In genomic region chr19:35628565-35629331, GRCh38 we compare ENCODE assay signal across 1 cellular context.
A peak's percentile ranks its signal among the peaks of the same experiment; 100 is the strongest.
TF ChIP-seq lines count a peak whose summit lies in the region.

A gene with protein sequence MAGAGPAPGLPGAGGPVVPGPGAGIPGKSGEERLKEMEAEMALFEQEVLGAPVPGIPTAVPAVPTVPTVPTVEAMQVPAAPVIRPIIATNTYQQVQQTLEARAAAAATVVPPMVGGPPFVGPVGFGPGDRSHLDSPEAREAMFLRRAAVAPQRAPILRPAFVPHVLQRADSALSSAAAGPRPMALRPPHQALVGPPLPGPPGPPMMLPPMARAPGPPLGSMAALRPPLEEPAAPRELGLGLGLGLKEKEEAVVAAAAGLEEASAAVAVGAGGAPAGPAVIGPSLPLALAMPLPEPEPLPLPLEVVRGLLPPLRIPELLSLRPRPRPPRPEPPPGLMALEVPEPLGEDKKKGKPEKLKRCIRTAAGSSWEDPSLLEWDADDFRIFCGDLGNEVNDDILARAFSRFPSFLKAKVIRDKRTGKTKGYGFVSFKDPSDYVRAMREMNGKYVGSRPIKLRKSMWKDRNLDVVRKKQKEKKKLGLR (plus strand): TSS chr19:35629036. CDS start chr19:35629154, 118 bp downstream.

TF ChIP-seq in WTC11, 78 proteins besides CTCF, POLR2A, EP300 and RAD21 (continued from another document and continues in another):
- TF ChIP-seq MYBL2 (CRISPR knock-in tag; IDR thresholded peaks at IDR 0.05) (no peak), TEAD1 (CRISPR knock-in tag; IDR thresholded peaks at IDR 0.05) (peak; percentile 68; the same call in 1 of the 2 replicates), STAT6 (CRISPR knock-in tag; conservative IDR thresholded peaks at IDR 0.05; ENCODE audit: low read depth) (no peak), GRHL2 (CRISPR knock-in tag; IDR thresholded peaks at IDR 0.05; ENCODE audit: insufficient replicate concordance, severe bottlenecking) (no peak), ZBTB21 (CRISPR knock-in tag; IDR thresholded peaks at IDR 0.05; ENCODE audit: borderline replicate concordance) (peak; percentile 94), NFATC4 (CRISPR knock-in tag; IDR thresholded peaks at IDR 0.05) (no peak), RORB (CRISPR knock-in tag; IDR thresholded peaks at IDR 0.05) (no peak), JUN (CRISPR knock-in tag; IDR thresholded peaks at IDR 0.05) (no peak), ZNF232 (CRISPR knock-in tag; IDR thresholded peaks at IDR 0.05) (no peak), SOX15 (CRISPR knock-in tag; IDR thresholded peaks at IDR 0.05) (no peak), ZNF396 (CRISPR knock-in tag; IDR thresholded peaks at IDR 0.05; ENCODE audit: borderline replicate concordance) (no peak), JAZF1 (CRISPR knock-in tag; IDR thresholded peaks at IDR 0.05) (no peak), ETV6 (CRISPR knock-in tag; IDR thresholded peaks at IDR 0.05) (peak; percentile 57; the same call in 1 of the 2 replicates), CBFB (CRISPR knock-in tag; IDR thresholded peaks at IDR 0.05; ENCODE audit: low read depth) (no peak), NR1H2 (CRISPR knock-in tag; IDR thresholded peaks at IDR 0.05) (no peak), HMGXB4 (CRISPR knock-in tag; IDR thresholded peaks at IDR 0.05) (no peak), CREB1 (CRISPR knock-in tag; IDR thresholded peaks at IDR 0.05) (peak; percentile 97), IRF2 (CRISPR knock-in tag; IDR thresholded peaks at IDR 0.05; ENCODE audit: borderline replicate concordance, low read depth) (no peak), ATF3 (CRISPR knock-in tag; conservative IDR thresholded peaks at IDR 0.05) (no peak), USF1 (CRISPR knock-in tag; IDR thresholded peaks at IDR 0.05) (no peak), ZNF219 (CRISPR knock-in tag; IDR thresholded peaks at IDR 0.05; ENCODE audit: borderline replicate concordance) (no peak), ZNF512 (CRISPR knock-in tag; IDR thresholded peaks at IDR 0.05; ENCODE audit: borderline replicate concordance) (no peak), PRRX2 (CRISPR knock-in tag; IDR thresholded peaks at IDR 0.05) (no peak), FOXJ3 (CRISPR knock-in tag; IDR thresholded peaks at IDR 0.05; ENCODE audit: borderline replicate concordance) (no peak), ZNF423 (CRISPR knock-in tag; IDR thresholded peaks at IDR 0.05) (no peak), NFYB (CRISPR knock-in tag; conservative IDR thresholded peaks at IDR 0.05; ENCODE audit: low read depth) (peak; percentile 95), SMAD3 (CRISPR knock-in tag; IDR thresholded peaks at IDR 0.05; ENCODE audit: borderline replicate concordance) (no peak), MAX (CRISPR knock-in tag; IDR thresholded peaks at IDR 0.05) (0 out of 2 replicates have a peak, but pooled peaks have one; percentile 25), NR2C2 (CRISPR knock-in tag; IDR thresholded peaks at IDR 0.05) (no peak), HMGA2 (CRISPR knock-in tag; IDR thresholded peaks at IDR 0.05) (peak; percentile 82), FOXP1 (CRISPR knock-in tag; IDR thresholded peaks at IDR 0.05; ENCODE audit: borderline replicate concordance) (no peak)
- TF ChIP-seq, protein P1, sequence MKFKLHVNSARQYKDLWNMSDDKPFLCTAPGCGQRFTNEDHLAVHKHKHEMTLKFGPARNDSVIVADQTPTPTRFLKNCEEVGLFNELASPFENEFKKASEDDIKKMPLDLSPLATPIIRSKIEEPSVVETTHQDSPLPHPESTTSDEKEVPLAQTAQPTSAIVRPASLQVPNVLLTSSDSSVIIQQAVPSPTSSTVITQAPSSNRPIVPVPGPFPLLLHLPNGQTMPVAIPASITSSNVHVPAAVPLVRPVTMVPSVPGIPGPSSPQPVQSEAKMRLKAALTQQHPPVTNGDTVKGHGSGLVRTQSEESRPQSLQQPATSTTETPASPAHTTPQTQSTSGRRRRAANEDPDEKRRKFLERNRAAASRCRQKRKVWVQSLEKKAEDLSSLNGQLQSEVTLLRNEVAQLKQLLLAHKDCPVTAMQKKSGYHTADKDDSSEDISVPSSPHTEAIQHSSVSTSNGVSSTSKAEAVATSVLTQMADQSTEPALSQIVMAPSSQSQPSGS (CRISPR knock-in tag; IDR thresholded peaks at IDR 0.05; ENCODE audit: borderline replicate concordance, low read depth): no peak
- TF ChIP-seq, protein P2, sequence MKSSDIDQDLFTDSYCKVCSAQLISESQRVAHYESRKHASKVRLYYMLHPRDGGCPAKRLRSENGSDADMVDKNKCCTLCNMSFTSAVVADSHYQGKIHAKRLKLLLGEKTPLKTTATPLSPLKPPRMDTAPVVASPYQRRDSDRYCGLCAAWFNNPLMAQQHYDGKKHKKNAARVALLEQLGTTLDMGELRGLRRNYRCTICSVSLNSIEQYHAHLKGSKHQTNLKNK (CRISPR knock-in tag; IDR thresholded peaks at IDR 0.05): no peak
- TF ChIP-seq, protein P3, sequence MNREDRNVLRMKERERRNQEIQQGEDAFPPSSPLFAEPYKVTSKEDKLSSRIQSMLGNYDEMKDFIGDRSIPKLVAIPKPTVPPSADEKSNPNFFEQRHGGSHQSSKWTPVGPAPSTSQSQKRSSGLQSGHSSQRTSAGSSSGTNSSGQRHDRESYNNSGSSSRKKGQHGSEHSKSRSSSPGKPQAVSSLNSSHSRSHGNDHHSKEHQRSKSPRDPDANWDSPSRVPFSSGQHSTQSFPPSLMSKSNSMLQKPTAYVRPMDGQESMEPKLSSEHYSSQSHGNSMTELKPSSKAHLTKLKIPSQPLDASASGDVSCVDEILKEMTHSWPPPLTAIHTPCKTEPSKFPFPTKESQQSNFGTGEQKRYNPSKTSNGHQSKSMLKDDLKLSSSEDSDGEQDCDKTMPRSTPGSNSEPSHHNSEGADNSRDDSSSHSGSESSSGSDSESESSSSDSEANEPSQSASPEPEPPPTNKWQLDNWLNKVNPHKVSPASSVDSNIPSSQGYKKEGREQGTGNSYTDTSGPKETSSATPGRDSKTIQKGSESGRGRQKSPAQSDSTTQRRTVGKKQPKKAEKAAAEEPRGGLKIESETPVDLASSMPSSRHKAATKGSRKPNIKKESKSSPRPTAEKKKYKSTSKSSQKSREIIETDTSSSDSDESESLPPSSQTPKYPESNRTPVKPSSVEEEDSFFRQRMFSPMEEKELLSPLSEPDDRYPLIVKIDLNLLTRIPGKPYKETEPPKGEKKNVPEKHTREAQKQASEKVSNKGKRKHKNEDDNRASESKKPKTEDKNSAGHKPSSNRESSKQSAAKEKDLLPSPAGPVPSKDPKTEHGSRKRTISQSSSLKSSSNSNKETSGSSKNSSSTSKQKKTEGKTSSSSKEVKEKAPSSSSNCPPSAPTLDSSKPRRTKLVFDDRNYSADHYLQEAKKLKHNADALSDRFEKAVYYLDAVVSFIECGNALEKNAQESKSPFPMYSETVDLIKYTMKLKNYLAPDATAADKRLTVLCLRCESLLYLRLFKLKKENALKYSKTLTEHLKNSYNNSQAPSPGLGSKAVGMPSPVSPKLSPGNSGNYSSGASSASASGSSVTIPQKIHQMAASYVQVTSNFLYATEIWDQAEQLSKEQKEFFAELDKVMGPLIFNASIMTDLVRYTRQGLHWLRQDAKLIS (CRISPR knock-in tag; IDR thresholded peaks at IDR 0.05; ENCODE audit: borderline replicate concordance): no peak
- TF ChIP-seq, protein P4, sequence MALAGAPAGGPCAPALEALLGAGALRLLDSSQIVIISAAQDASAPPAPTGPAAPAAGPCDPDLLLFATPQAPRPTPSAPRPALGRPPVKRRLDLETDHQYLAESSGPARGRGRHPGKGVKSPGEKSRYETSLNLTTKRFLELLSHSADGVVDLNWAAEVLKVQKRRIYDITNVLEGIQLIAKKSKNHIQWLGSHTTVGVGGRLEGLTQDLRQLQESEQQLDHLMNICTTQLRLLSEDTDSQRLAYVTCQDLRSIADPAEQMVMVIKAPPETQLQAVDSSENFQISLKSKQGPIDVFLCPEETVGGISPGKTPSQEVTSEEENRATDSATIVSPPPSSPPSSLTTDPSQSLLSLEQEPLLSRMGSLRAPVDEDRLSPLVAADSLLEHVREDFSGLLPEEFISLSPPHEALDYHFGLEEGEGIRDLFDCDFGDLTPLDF (CRISPR knock-in tag; IDR thresholded peaks at IDR 0.05): no peak
- TF ChIP-seq, protein P5, sequence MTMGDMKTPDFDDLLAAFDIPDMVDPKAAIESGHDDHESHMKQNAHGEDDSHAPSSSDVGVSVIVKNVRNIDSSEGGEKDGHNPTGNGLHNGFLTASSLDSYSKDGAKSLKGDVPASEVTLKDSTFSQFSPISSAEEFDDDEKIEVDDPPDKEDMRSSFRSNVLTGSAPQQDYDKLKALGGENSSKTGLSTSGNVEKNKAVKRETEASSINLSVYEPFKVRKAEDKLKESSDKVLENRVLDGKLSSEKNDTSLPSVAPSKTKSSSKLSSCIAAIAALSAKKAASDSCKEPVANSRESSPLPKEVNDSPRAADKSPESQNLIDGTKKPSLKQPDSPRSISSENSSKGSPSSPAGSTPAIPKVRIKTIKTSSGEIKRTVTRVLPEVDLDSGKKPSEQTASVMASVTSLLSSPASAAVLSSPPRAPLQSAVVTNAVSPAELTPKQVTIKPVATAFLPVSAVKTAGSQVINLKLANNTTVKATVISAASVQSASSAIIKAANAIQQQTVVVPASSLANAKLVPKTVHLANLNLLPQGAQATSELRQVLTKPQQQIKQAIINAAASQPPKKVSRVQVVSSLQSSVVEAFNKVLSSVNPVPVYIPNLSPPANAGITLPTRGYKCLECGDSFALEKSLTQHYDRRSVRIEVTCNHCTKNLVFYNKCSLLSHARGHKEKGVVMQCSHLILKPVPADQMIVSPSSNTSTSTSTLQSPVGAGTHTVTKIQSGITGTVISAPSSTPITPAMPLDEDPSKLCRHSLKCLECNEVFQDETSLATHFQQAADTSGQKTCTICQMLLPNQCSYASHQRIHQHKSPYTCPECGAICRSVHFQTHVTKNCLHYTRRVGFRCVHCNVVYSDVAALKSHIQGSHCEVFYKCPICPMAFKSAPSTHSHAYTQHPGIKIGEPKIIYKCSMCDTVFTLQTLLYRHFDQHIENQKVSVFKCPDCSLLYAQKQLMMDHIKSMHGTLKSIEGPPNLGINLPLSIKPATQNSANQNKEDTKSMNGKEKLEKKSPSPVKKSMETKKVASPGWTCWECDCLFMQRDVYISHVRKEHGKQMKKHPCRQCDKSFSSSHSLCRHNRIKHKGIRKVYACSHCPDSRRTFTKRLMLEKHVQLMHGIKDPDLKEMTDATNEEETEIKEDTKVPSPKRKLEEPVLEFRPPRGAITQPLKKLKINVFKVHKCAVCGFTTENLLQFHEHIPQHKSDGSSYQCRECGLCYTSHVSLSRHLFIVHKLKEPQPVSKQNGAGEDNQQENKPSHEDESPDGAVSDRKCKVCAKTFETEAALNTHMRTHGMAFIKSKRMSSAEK (CRISPR knock-in tag; IDR thresholded peaks at IDR 0.05; ENCODE audit: borderline replicate concordance): no peak
